1 cellular context compared by ENCODE assay signal in genomic region chr5:665956-666711, GRCh38.
TF ChIP-seq lines count a peak whose summit lies in the region.

No MANE protein-coding gene starts in this region.

TF ChIP-seq in K562, 482 proteins besides CTCF, POLR2A, EP300 and RAD21 (continued from another document):
- TF ChIP-seq, protein P1, sequence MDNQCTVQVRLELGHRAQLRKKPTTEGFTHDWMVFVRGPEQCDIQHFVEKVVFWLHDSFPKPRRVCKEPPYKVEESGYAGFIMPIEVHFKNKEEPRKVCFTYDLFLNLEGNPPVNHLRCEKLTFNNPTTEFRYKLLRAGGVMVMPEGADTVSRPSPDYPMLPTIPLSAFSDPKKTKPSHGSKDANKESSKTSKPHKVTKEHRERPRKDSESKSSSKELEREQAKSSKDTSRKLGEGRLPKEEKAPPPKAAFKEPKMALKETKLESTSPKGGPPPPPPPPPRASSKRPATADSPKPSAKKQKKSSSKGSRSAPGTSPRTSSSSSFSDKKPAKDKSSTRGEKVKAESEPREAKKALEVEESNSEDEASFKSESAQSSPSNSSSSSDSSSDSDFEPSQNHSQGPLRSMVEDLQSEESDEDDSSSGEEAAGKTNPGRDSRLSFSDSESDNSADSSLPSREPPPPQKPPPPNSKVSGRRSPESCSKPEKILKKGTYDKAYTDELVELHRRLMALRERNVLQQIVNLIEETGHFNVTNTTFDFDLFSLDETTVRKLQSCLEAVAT (IDR thresholded peaks at IDR 0.05): no peak
- no peak for TF ChIP-seq MEF2A (IDR thresholded peaks at IDR 0.05; ENCODE audit: control insufficient read depth, low read depth, low read length)
- TF ChIP-seq ZBTB33 (CRISPR knock-in tag; IDR thresholded peaks at IDR 0.05): peak; percentile 72
- peak; percentile 29 for TF ChIP-seq RBM22 (IDR thresholded peaks at IDR 0.05; ENCODE audit: low read depth, low read length, poor library complexity, severe bottlenecking)
- TF ChIP-seq SUPT5H (IDR thresholded peaks at IDR 0.05): no peak
